Comparison of ENCODE assay signal across 9 cellular contexts in genomic region chr18:37565985-37566478, GRCh38. TPM values are rescaled to one million over a fixed set of nuclear protein-coding genes. Genes with fewer than 3 reads are reported as not detected.
DNase-seq lines count a peak whose midpoint lies in the region; FAIRE-seq and TF ChIP-seq lines count a peak whose summit lies in the region.
"Had no signal": no experiment of that assay in that cellular context is flagged by ENCODE, and none has a peak within 500 bp of the region (broad histone marks: within the 10 kb centered on the region; RNA-seq: fewer than 3 reads in every experiment).

No MANE protein-coding gene starts in this region.

- H3K4me1 Mint-ChIP-seq in activated CD4-positive, alpha-beta T cell treated with anti-CD3 and anti-CD28 coated beads, Interleukin-2, amount 10 ng/mL, durations not matched to agents 7 days and 5 days, result peaks cover 12% of the 10 kb centered on the region

- CTCF ChIA-PET in activated CD4-positive, alpha-beta T cell treated with anti-CD3 and anti-CD28 coated beads, Interleukin-2, amount 10 ng/mL, durations not matched to agents 7 days and 5 days (lab: Charles Lee), result no interaction called here

- H3K4me3 ChIP-seq in cardiac fibroblast (replicated peaks in 1 of 2; ENCODE audit: low read depth in 2 of 2, low read length in 2 of 2), result peak overlapping the region; percentile 21 to 48
- peak overlapping the region; percentile 57 to 84 (median 78) for H3K4me3 ChIP-seq in keratinocyte (ENCODE audit: control insufficient read depth in 2 of 3, extremely low read depth in 1 of 3, insufficient read depth in 2 of 3, low read depth in 1 of 3, low read length in 3 of 3)

- H3K4me2 ChIP-seq in keratinocyte (ENCODE audit: control insufficient read depth, extremely low read depth, insufficient read depth, low read depth, low read length), result peak overlapping the region; percentile 80

- H3K9me3 Mint-ChIP-seq in activated CD4-positive, alpha-beta T cell treated with anti-CD3 and anti-CD28 coated beads, Interleukin-2, amount 10 ng/mL, durations not matched to agents 7 days and 5 days, result no peaks in the 10 kb centered on the region

- no peak for FAIRE-seq in keratinocyte (lab: Jason Lieb, UNC)
- FAIRE-seq: endometrium had no signal

- H3K36me3 Mint-ChIP-seq in activated CD4-positive, alpha-beta T cell treated with anti-CD3 and anti-CD28 coated beads, Interleukin-2, amount 10 ng/mL, durations not matched to agents 7 days and 5 days (ENCODE audit: low read depth), result no peaks in the 10 kb centered on the region

- H3K27ac Mint-ChIP-seq in activated CD4-positive, alpha-beta T cell treated with anti-CD3 and anti-CD28 coated beads, Interleukin-2, amount 10 ng/mL, durations not matched to agents 7 days and 5 days, result no peak overlapping the region

- peaks cover 3% of the 10 kb centered on the region for H3K4me1 ChIP-seq in keratinocyte (ENCODE audit: control insufficient read depth, extremely low read depth, insufficient read depth, low read length)

- H3K9ac ChIP-seq in keratinocyte (ENCODE audit: control insufficient read depth, extremely low read depth, insufficient read depth, low read length), result no peak overlapping the region

- no peaks in the 10 kb centered on the region for H3K79me2 ChIP-seq in keratinocyte (ENCODE audit: control insufficient read depth, insufficient read depth, low read length)

- POLR2A ChIA-PET in activated CD4-positive, alpha-beta T cell treated with anti-CD3 and anti-CD28 coated beads, Interleukin-2, amount 10 ng/mL, durations not matched to agents 7 days and 5 days (lab: Charles Lee), result no interaction called here

- no peaks in the 10 kb centered on the region for H4K20me1 ChIP-seq in keratinocyte (ENCODE audit: control insufficient read depth, extremely low read depth, insufficient read depth, low read length)

- DNase-seq in COR-L47 (lab: John Stamatoyannopoulos, UW), result peak; percentile 91
- DNase-seq in NCI-H1417 (lab: John Stamatoyannopoulos, UW), result peak; percentile 87 to 98 (median 93)
- peak; percentile 24 to 65 for DNase-seq in cardiac fibroblast (ENCODE audit: low read depth in 2 of 2)
- DNase-seq in keratinocyte (ENCODE audit: low read depth, low spot score), result no peak
- peak; percentile 76 for DNase-seq in superior temporal gyrus (ENCODE audit: extremely low spot score)
- no peak for DNase-seq in KG1 (lab: John Stamatoyannopoulos, UW)
- DNase-seq in activated CD4-positive, alpha-beta T cell treated with anti-CD3 and anti-CD28 coated beads, Interleukin-2, amount 10 ng/mL, durations not matched to agents 7 days and 5 days, result no peak
- no peak for DNase-seq in T-helper 2 cell

- no peaks in the 10 kb centered on the region for H3K9me3 ChIP-seq in keratinocyte (ENCODE audit: control insufficient read depth, low read depth, low read length)

- no peaks in the 10 kb centered on the region for H3K9me1 ChIP-seq in keratinocyte (ENCODE audit: control insufficient read depth, extremely low read depth, insufficient read depth, low read length)

- H3K27me3 Mint-ChIP-seq in activated CD4-positive, alpha-beta T cell treated with anti-CD3 and anti-CD28 coated beads, Interleukin-2, amount 10 ng/mL, durations not matched to agents 7 days and 5 days, result peaks cover 69% of the 10 kb centered on the region

- dilution Hi-C loops in keratinocyte (cut with MboI; ENCODE audit: extremely low pct_ligation_motif_present, low sequenced_read_pairs), result no loop called here

- TF ChIP-seq CTCF in cardiac fibroblast (IDR thresholded peaks at IDR 0.05; ENCODE audit: low read depth, low read length) (no peak), keratinocyte (optimal IDR thresholded peaks at IDR 0.05 in 1 of 3, IDR thresholded peaks at IDR 0.05 in 1 of 3, conservative IDR thresholded peaks at IDR 0.05 in 1 of 3; ENCODE audit: extremely low read depth in 1 of 3, insufficient read depth in 2 of 3, low read length in 3 of 3) (no peak)

- peaks cover 60% of the 10 kb centered on the region for H3K27me3 ChIP-seq in keratinocyte (ENCODE audit: control insufficient read depth, extremely low read depth, insufficient read depth, low read length)

- no peak overlapping the region for H3K4me3 Mint-ChIP-seq in activated CD4-positive, alpha-beta T cell treated with anti-CD3 and anti-CD28 coated beads, Interleukin-2, amount 10 ng/mL, durations not matched to agents 7 days and 5 days

- H3K36me3 ChIP-seq in keratinocyte (ENCODE audit: control insufficient read depth in 2 of 2, extremely low read depth in 1 of 2, insufficient read depth in 2 of 2, low read length in 2 of 2), result no peaks in the 10 kb centered on the region

- no peak overlapping the region for H2AFZ ChIP-seq in keratinocyte (ENCODE audit: control insufficient read depth, low read length)

- H3K27ac ChIP-seq in keratinocyte (ENCODE audit: control insufficient read depth, insufficient read depth, low read length), result no peak overlapping the region

RNA-seq across cellular contexts. Expression of gene CELF4, which starts 0.4 kb away (rescaled TPM):
- polyA plus RNA-seq in keratinocyte, result not detected in 3 replicates
- polyA plus RNA-seq in keratinocyte (2011; ENCODE audit: low read depth), result not detected
- polyA plus RNA-seq in keratinocyte (2011; cell fraction: cytosol; rRNA removed), result not detected in 2 replicates
- polyA plus RNA-seq in keratinocyte (2011; cell fraction: nucleus; rRNA removed), result not detected in 2 replicates
- not detected in 2 replicates for polyA plus RNA-seq in keratinocyte (2012; ENCODE audit: low replicate concordance)
- not detected in 3 replicates for polyA minus RNA-seq in keratinocyte
- not detected for polyA minus RNA-seq in keratinocyte (2011; cell fraction: cytosol; rRNA and poly(A)+ RNA removed)
- not detected in 2 replicates for polyA minus RNA-seq in keratinocyte (2011; cell fraction: nucleus; rRNA and poly(A)+ RNA removed)
- not detected for total RNA-seq in activated CD4-positive, alpha-beta T cell treated with anti-CD3 and anti-CD28 coated beads, Interleukin-2, amount 10 ng/mL, durations not matched to agents 7 days and 5 days

Comparison
In these comparisons a context has a peak if more than half of its experiments do, and no peak if none do; other contexts are left out.
1. DNase-seq: peak in COR-L47 (single experiment), NCI-H1417 (3 of 3), cardiac fibroblast (2 of 2) and superior temporal gyrus (single experiment); none in keratinocyte (single experiment), KG1 (single experiment), activated CD4-positive, alpha-beta T cell treated with anti-CD3 and anti-CD28 coated beads, Interleukin-2, amount 10 ng/mL, durations not matched to agents 7 days and 5 days (single experiment) and T-helper 2 cell (0 of 5).